1 cellular context compared by ENCODE assay signal in genomic region chr7:158805937-158806336, GRCh38.
TF ChIP-seq lines count a peak whose summit lies in the region.

No MANE protein-coding gene starts in this region.

TF ChIP-seq in K562, 482 proteins besides CTCF, POLR2A, EP300 and RAD21:
- TF ChIP-seq POLR2G (IDR thresholded peaks at IDR 0.05; ENCODE audit: low read depth, low read length) (peak; percentile 42; the same call in 1 of the 2 replicates), CBX1 (IDR thresholded peaks at IDR 0.05; ENCODE audit: low read depth) (peak; percentile 84; the same call in 1 of the 2 replicates), CEBPG (CRISPR knock-in tag; IDR thresholded peaks at IDR 0.05) (no peak), CEBPG (tag; conservative IDR thresholded peaks at IDR 0.05 in 1 of 2, IDR thresholded peaks at IDR 0.05 in 1 of 2) (0 out of 4 replicates have a peak, but pooled peaks of 1 of the 2 experiments have one; percentile 6), RBM22 (IDR thresholded peaks at IDR 0.05; ENCODE audit: low read depth, low read length, poor library complexity, severe bottlenecking) (peak; percentile 41), ZBTB33 (CRISPR knock-in tag; IDR thresholded peaks at IDR 0.05) (peak; percentile 100), ZNF347 (CRISPR knock-in tag; IDR thresholded peaks at IDR 0.05; ENCODE audit: low read depth) (no peak), CBX3 (IDR thresholded peaks at IDR 0.05; ENCODE audit: borderline replicate concordance in 1 of 2, low read length in 2 of 2) (peak in 1 of 2 experiments; percentile 78; a peak in 1 of 3 replicates), RBFOX2 (IDR thresholded peaks at IDR 0.05; ENCODE audit: low read depth, low read length) (0 out of 2 replicates have a peak, but pooled peaks have one; percentile 17), FUS (optimal IDR thresholded peaks at IDR 0.05; ENCODE audit: low read depth, low read length) (peak; percentile 68), ATF3 (IDR thresholded peaks at IDR 0.05) (peak; percentile 14; the same call in 1 of the 2 replicates), ATF3 (CRISPR knock-in tag; conservative IDR thresholded peaks at IDR 0.05) (no peak), RBM14 (IDR thresholded peaks at IDR 0.05; ENCODE audit: borderline replicate concordance, insufficient read depth, low read depth, low read length) (no peak)
